2 cellular contexts compared by ENCODE assay signal in the genomic region with DNA sequence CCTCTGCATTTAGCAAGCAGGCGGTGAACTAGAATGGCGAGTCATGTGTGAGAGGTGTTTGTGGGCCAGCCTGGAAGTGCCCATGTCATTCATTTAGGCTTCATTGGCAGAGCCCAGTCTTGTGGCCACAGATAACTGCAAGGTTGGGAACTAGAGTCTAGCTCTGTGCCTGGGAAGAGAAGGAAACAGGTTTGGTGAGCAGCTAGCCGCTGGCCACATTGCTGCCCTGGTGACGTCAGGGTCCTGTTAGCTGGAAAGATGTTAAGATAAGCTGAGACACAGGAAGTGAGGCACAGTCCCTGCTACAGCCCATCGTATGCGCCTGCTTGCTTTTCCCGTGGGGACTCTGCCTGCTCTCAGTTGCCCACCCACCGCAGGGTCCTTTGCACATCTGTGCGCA.
TF ChIP-seq lines count a peak whose summit lies in the region.

No MANE protein-coding gene starts in this region.

TF ChIP-seq in HepG2, 621 proteins besides CTCF, POLR2A, EP300 and RAD21:
- TF ChIP-seq CREB1 (IDR thresholded peaks at IDR 0.05), result peak; percentile 72
- no peak for TF ChIP-seq CREB1 (CRISPR knock-in tag; IDR thresholded peaks at IDR 0.05)
- TF ChIP-seq MBNL3 (CRISPR knock-in tag; conservative IDR thresholded peaks at IDR 0.05), result no peak
- no peak for TF ChIP-seq SNAPC2 (CRISPR knock-in tag; IDR thresholded peaks at IDR 0.05)
TF ChIP-seq in HepG2: peak in this region for 1.

TF ChIP-seq in H1, 55 proteins besides CTCF, POLR2A, EP300 and RAD21:
- TF ChIP-seq SIN3A (conservative IDR thresholded peaks at IDR 0.05 in 1 of 2, IDR thresholded peaks at IDR 0.05 in 1 of 2; ENCODE audit: low read depth in 1 of 2, low read length in 2 of 2), result no peak
- no peak for TF ChIP-seq MAX (IDR thresholded peaks at IDR 0.05)
- no peak for TF ChIP-seq CHD1 (IDR thresholded peaks at IDR 0.05; ENCODE audit: low read depth, low read length)
- TF ChIP-seq CBX8 (IDR thresholded peaks at IDR 0.05; ENCODE audit: borderline replicate concordance, low read depth, low read length), result no peak
- TF ChIP-seq TCF12 (IDR thresholded peaks at IDR 0.05; ENCODE audit: low read depth, low read length), result no peak
- TF ChIP-seq POLR2AphosphoS5 (IDR thresholded peaks at IDR 0.05; ENCODE audit: low read depth, low read length), result no peak
- no peak for TF ChIP-seq KDM5A (IDR thresholded peaks at IDR 0.05; ENCODE audit: low read length)
- no peak for TF ChIP-seq SP2 (IDR thresholded peaks at IDR 0.05; ENCODE audit: low read length)
- no peak for TF ChIP-seq FOSL1 (IDR thresholded peaks at IDR 0.05; ENCODE audit: insufficient read depth, low read depth, low read length)
- no peak for TF ChIP-seq KDM1A (IDR thresholded peaks at IDR 0.05; ENCODE audit: borderline replicate concordance, low read length)
- no peak for TF ChIP-seq NRF1 (IDR thresholded peaks at IDR 0.05; ENCODE audit: low read depth, low read length)
- no peak for TF ChIP-seq SIRT6 (IDR thresholded peaks at IDR 0.05; ENCODE audit: low read length)
- TF ChIP-seq ASH2L (IDR thresholded peaks at IDR 0.05; ENCODE audit: low read length), result no peak
- TF ChIP-seq TAF1 (IDR thresholded peaks at IDR 0.05; ENCODE audit: low read depth, low read length), result no peak
- no peak for TF ChIP-seq CHD2 (IDR thresholded peaks at IDR 0.05; ENCODE audit: low read length)
